ENCODE assay signal across 8 cellular contexts in genomic region chr22:44577391-44578114, GRCh38.
"Had no signal": no experiment of that assay in that cellular context is flagged by ENCODE, and none has a peak within 500 bp of the region (broad histone marks: within the 10 kb centered on the region; RNA-seq: fewer than 3 reads in every experiment).

No MANE protein-coding gene starts in this region.

- ATAC-seq: pancreas had no signal

- H3K36me3 ChIP-seq: pancreas had no signal

- H3K27ac ChIP-seq: pancreas had no signal

- H3K4me1 ChIP-seq: pancreas had no signal

- H3K4me3 Mint-ChIP-seq: activated naive CD8-positive, alpha-beta T cell treated with anti-CD3 and anti-CD28 coated beads for 36 hours; mesothelial cell of epicardium; neural crest cell; T-helper 1 cell treated with Interleukin-12 subunit alpha and Interleukin-12 subunit beta and Interleukin-4 antibody, amounts not matched to agents 30 μg/mL and 1 μg/mL, for 36 hours had no signal

- H3K27me3 ChIP-seq: pancreas had no signal

- H3K27ac Mint-ChIP-seq: activated naive CD8-positive, alpha-beta T cell treated with anti-CD3 and anti-CD28 coated beads for 36 hours; mesothelial cell of epicardium; T-helper 1 cell treated with Interleukin-12 subunit alpha and Interleukin-12 subunit beta and Interleukin-4 antibody, amounts not matched to agents 30 μg/mL and 1 μg/mL, for 36 hours had no signal

- H3K36me3 Mint-ChIP-seq: activated naive CD8-positive, alpha-beta T cell treated with anti-CD3 and anti-CD28 coated beads for 36 hours; mesothelial cell of epicardium had no signal

- H3K9me3 Mint-ChIP-seq: activated naive CD8-positive, alpha-beta T cell treated with anti-CD3 and anti-CD28 coated beads for 36 hours; mesothelial cell of epicardium; neural crest cell; T-helper 1 cell treated with Interleukin-12 subunit alpha and Interleukin-12 subunit beta and Interleukin-4 antibody, amounts not matched to agents 30 μg/mL and 1 μg/mL, for 36 hours had no signal

- H3K4me3 ChIP-seq: pancreas had no signal

- H3K4me1 Mint-ChIP-seq: neural crest cell had no signal

- DNase-seq: activated naive CD8-positive, alpha-beta T cell treated with anti-CD3 and anti-CD28 coated beads for 36 hours; foreskin melanocyte; SK-N-SH; stimulated activated CD4-positive, alpha-beta T cell treated with anti-CD3 and anti-CD28 coated beads, Interleukin-4, amount 100 ng/mL, for 1 hour had no signal

- H3K9me3 ChIP-seq: pancreas, SK-N-SH had no signal
